Comparison of ENCODE assay signal across 8 cellular contexts in genomic region chr9:10512144-10512543, GRCh38.
"Had no signal": no experiment of that assay in that cellular context is flagged by ENCODE, and none has a peak within 500 bp of the region (broad histone marks: within the 10 kb centered on the region; RNA-seq: fewer than 3 reads in every experiment).

No MANE protein-coding gene starts in this region.

- H3K4me3 ChIP-seq: GM12878 had no signal

- ATAC-seq: GM12878 had no signal

- FAIRE-seq: G401.6, GM12878, GM12891, GM12892, GM18507, GM19239 had no signal

- DNase-seq: GDM1, GF-D8 had no signal
